Comparison of ENCODE assay signal across 11 cellular contexts in genomic region chr9:71758785-71759184, GRCh38. TPM values are rescaled to one million over a fixed set of nuclear protein-coding genes. Genes with fewer than 3 reads are reported as not detected.
DNase-seq lines count a peak whose midpoint lies in the region; ATAC-seq and TF ChIP-seq lines count a peak whose summit lies in the region.
"Had no signal": no experiment of that assay in that cellular context is flagged by ENCODE, and none has a peak within 500 bp of the region (broad histone marks: within the 10 kb centered on the region; RNA-seq: fewer than 3 reads in every experiment).

No MANE protein-coding gene starts in this region.

- H3K4me3 Mint-ChIP-seq in GM23338 (peak overlapping the region; percentile 54), neural crest cell (peak overlapping the region; percentile 88)
- H3K4me3 Mint-ChIP-seq: T-helper 2 cell treated with Interferon-gamma antibody and Interleukin-4, amounts not matched to agents 5 μg/mL and 100 μg/mL, for 36 hours had no signal

- H3K79me2 ChIP-seq in GM23338 (replicated peaks; ENCODE audit: insufficient read depth) = peaks cover 80% of the 10 kb centered on the region

- H3K4me1 Mint-ChIP-seq in GM23338 (peaks cover 82% of the 10 kb centered on the region), neural crest cell (peaks cover 86% of the 10 kb centered on the region)

- H3K36me3 Mint-ChIP-seq in GM23338 (ENCODE audit: low read depth) (no peaks in the 10 kb centered on the region), neural crest cell (ENCODE audit: low read depth) (no peaks in the 10 kb centered on the region)

- H3K9me2 ChIP-seq in GM23338 (ENCODE audit: insufficient read depth) = no peaks in the 10 kb centered on the region

- TF ChIP-seq CTCF in GM23338 (conservative IDR thresholded peaks at IDR 0.05; ENCODE audit: low read depth in 2 of 2) (no peak), neural crest cell (conservative IDR thresholded peaks at IDR 0.05) (no peak)

- no peaks in the 10 kb centered on the region for H3K36me3 ChIP-seq in GM23338 (ENCODE audit: insufficient read depth)
- H3K36me3 ChIP-seq: cardiac muscle cell had no signal

- H3K27ac ChIP-seq in GM23338 (ENCODE audit: low read depth) = peak overlapping the region; percentile 91
- H3K27ac ChIP-seq: cardiac muscle cell, HL-60 had no signal

- no peaks in the 10 kb centered on the region for H3F3A ChIP-seq in GM23338 (replicated peaks; ENCODE audit: low read depth)

- peaks cover 78% of the 10 kb centered on the region for H3K4me1 ChIP-seq in GM23338 (ENCODE audit: insufficient read depth)

- peak; percentile 12; the same call in 2 of the 3 replicates for ATAC-seq in GM23338
- ATAC-seq in GM19463 (IDR thresholded peaks at IDR 0.05; ENCODE audit: unreplicated experiment) = no peak
- no peak for ATAC-seq in HG02623 (IDR thresholded peaks at IDR 0.05; ENCODE audit: unreplicated experiment)

- H3K9me3 Mint-ChIP-seq in GM23338 (no peaks in the 10 kb centered on the region), neural crest cell (no peaks in the 10 kb centered on the region)
- H3K9me3 Mint-ChIP-seq: T-helper 2 cell treated with Interferon-gamma antibody and Interleukin-4, amounts not matched to agents 5 μg/mL and 100 μg/mL, for 36 hours had no signal

- H3K27me3 Mint-ChIP-seq in GM23338 (ENCODE audit: insufficient read depth, low read depth, poor library complexity) (peaks cover 12% of the 10 kb centered on the region), neural crest cell (ENCODE audit: low read depth) (no peaks in the 10 kb centered on the region)

- H2AFZ ChIP-seq in GM23338 = no peak overlapping the region

- H3K27ac Mint-ChIP-seq in GM23338 = peak overlapping the region; percentile 76
- peak overlapping the region; percentile 96 for H3K27ac Mint-ChIP-seq in neural crest cell (ENCODE audit: unreplicated experiment)
- H3K27ac Mint-ChIP-seq: T-helper 2 cell treated with Interferon-gamma antibody and Interleukin-4, amounts not matched to agents 5 μg/mL and 100 μg/mL, for 36 hours had no signal

- no peaks in the 10 kb centered on the region for H3K27me3 ChIP-seq in GM23338 (ENCODE audit: insufficient read depth)
- H3K27me3 ChIP-seq: cardiac muscle cell had no signal

- peak overlapping the region; percentile 38 for H3K4me3 ChIP-seq in GM23338
- H3K4me3 ChIP-seq: cardiac muscle cell had no signal

- no peaks in the 10 kb centered on the region for H4K20me1 ChIP-seq in GM23338 (replicated peaks; ENCODE audit: insufficient read depth)

- intact Hi-C loops in head of caudate nucleus (cut with DNase I) = no loop called here

- DNase-seq in GM23338 (ENCODE audit: low spot score) (no peak), NCI-H2029 treated with DMSO at 0.1 percent for 48 hours (lab: John Stamatoyannopoulos, UW) (peak; percentile 80), cerebellar cortex (ENCODE audit: low spot score) (peak; percentile 38), neural crest cell (ENCODE audit: low read depth, low spot score) (no peak), head of caudate nucleus (no peak), GDM1 (lab: John Stamatoyannopoulos, UW) (no peak)

- peak overlapping the region; percentile 72 for H3K4me2 ChIP-seq in GM23338

TF ChIP-seq in GM23338, 12 proteins besides CTCF, POLR2A, EP300 and RAD21:
- no peak for TF ChIP-seq EZH2phosphoT487 (IDR thresholded peaks at IDR 0.05; ENCODE audit: unreplicated experiment)
- TF ChIP-seq STAT1 (IDR thresholded peaks at IDR 0.05; ENCODE audit: unreplicated experiment) = no peak
- TF ChIP-seq ZNF462 (CRISPR knock-in tag; IDR thresholded peaks at IDR 0.05) = no peak

RNA-seq across cellular contexts. Expression of gene CEMIP2, which starts 9.5 kb away (rescaled TPM):
- 70.4 and 76.7 TPM in 2 replicates for total RNA-seq in GM23338 (2014; rRNA removed; shearing (Covaris generic))
- polyA plus RNA-seq in GM23338 (2016; fragmentation: Nextera tagmentation; extraction: Ambion mirVana) = 23.0 and 23.8 TPM in 2 replicates
- total RNA-seq in neural crest cell = 90.2 and 94.4 TPM in 2 replicates

Comparison
In these comparisons a context has a peak if more than half of its experiments do, and no peak if none do; other contexts are left out.
1. DNase-seq: peak in NCI-H2029 treated with DMSO at 0.1 percent for 48 hours (single experiment) and cerebellar cortex (single experiment); none in GM23338 (single experiment), neural crest cell (single experiment), head of caudate nucleus (0 of 42) and GDM1 (single experiment).